28 cellular contexts compared by ENCODE assay signal in genomic region chrX:138853936-138854335, GRCh38.
"Had no signal": no experiment of that assay in that cellular context is flagged by ENCODE, and none has a peak within 500 bp of the region (broad histone marks: within the 10 kb centered on the region; RNA-seq: fewer than 3 reads in every experiment).

No MANE protein-coding gene starts in this region.

- H3K4me3 ChIP-seq: colonic mucosa, esophagus squamous epithelium, gastrocnemius medialis, heart right ventricle, left lung, lower lobe of right lung had no signal

- H3K4me1 Mint-ChIP-seq: mesothelial cell of epicardium; naive thymus-derived CD4-positive, alpha-beta T cell; natural killer cell had no signal

- ATAC-seq: effector memory CD8-positive, alpha-beta T cell; esophagus mucosa; gastrocnemius medialis; heart right ventricle; left cardiac atrium; left lung; left ventricle myocardium superior; lower lobe of right lung; naive thymus-derived CD4-positive, alpha-beta T cell; natural killer cell had no signal

- H3K27ac ChIP-seq: colonic mucosa, epithelial cell of prostate, esophagus squamous epithelium, gastrocnemius medialis, heart right ventricle, left lung, lower lobe of right lung had no signal

- H3K36me3 ChIP-seq: colonic mucosa, esophagus squamous epithelium, gastrocnemius medialis, heart right ventricle, left lung, lower lobe of right lung had no signal

- H3K4me1 ChIP-seq: colonic mucosa, gastrocnemius medialis, heart right ventricle, left lung, lower lobe of right lung had no signal

- DNase-seq: colonic mucosa; cortex of kidney; effector CD8-positive, alpha-beta T cell; effector memory CD8-positive, alpha-beta T cell; endodermal cell; erythroblast; esophagus squamous epithelium; foreskin fibroblast; foreskin melanocyte; gastrocnemius medialis; glutamatergic neuron; head of caudate nucleus; heart right ventricle; hippocampal formation; left cardiac atrium; left lung; left ventricle myocardium superior; lower lobe of right lung; mesenchymal stem cell; naive thymus-derived CD4-positive, alpha-beta T cell; natural killer cell had no signal

- H3K27me3 ChIP-seq: colonic mucosa, esophagus squamous epithelium, gastrocnemius medialis, left lung had no signal

- FAIRE-seq: endometrium, islet of Langerhans, keratinocyte had no signal

- H3K4me3 Mint-ChIP-seq: dendritic cell treated with granulocyte-macrophage colony-stimulating factor and Interleukin-4, amounts not matched to agents 40 ng/mL and 50 ng/mL, for 4 days; effector memory CD8-positive, alpha-beta T cell; endodermal cell; mesothelial cell of epicardium; naive thymus-derived CD4-positive, alpha-beta T cell; natural killer cell had no signal

- H3K36me3 Mint-ChIP-seq: mesothelial cell of epicardium; naive thymus-derived CD4-positive, alpha-beta T cell; natural killer cell had no signal

- H3K9me3 Mint-ChIP-seq: dendritic cell treated with granulocyte-macrophage colony-stimulating factor and Interleukin-4, amounts not matched to agents 40 ng/mL and 50 ng/mL, for 4 days; effector memory CD8-positive, alpha-beta T cell; endodermal cell; mesothelial cell of epicardium had no signal

- H3K27me3 Mint-ChIP-seq: dendritic cell treated with granulocyte-macrophage colony-stimulating factor and Interleukin-4, amounts not matched to agents 40 ng/mL and 50 ng/mL, for 4 days; effector memory CD8-positive, alpha-beta T cell; naive thymus-derived CD4-positive, alpha-beta T cell had no signal

- H3K27ac Mint-ChIP-seq: dendritic cell treated with granulocyte-macrophage colony-stimulating factor and Interleukin-4, amounts not matched to agents 40 ng/mL and 50 ng/mL, for 4 days; effector memory CD8-positive, alpha-beta T cell; endodermal cell; mesothelial cell of epicardium; naive thymus-derived CD4-positive, alpha-beta T cell; natural killer cell had no signal

- H3K9me3 ChIP-seq: colonic mucosa, esophagus squamous epithelium, gastrocnemius medialis, heart right ventricle, left lung, lower lobe of right lung had no signal
